In genomic region chr14:77133718-77134338, GRCh38 we compare ENCODE assay signal across 9 cellular contexts. TPM values are rescaled to one million over a fixed set of nuclear protein-coding genes. Genes with fewer than 3 reads are reported as not detected.
DNase-seq lines count a peak whose midpoint lies in the region; ATAC-seq and TF ChIP-seq lines count a peak whose summit lies in the region.
"Had no signal": no experiment of that assay in that cellular context is flagged by ENCODE, and none has a peak within 500 bp of the region (broad histone marks: within the 10 kb centered on the region; RNA-seq: fewer than 3 reads in every experiment).

No MANE protein-coding gene starts in this region.

- H3F3A ChIP-seq in smooth muscle cell (ENCODE audit: low read depth), result no peaks in the 10 kb centered on the region

- no peak for TF ChIP-seq CTCF in smooth muscle cell (IDR thresholded peaks at IDR 0.05; ENCODE audit: borderline replicate concordance, insufficient read depth, poor library complexity, severe bottlenecking)

- peaks cover 23% of the 10 kb centered on the region for H3K27me3 ChIP-seq in smooth muscle cell (ENCODE audit: low read depth)

- H3K4me2 ChIP-seq in smooth muscle cell, result no peak overlapping the region

- no peaks in the 10 kb centered on the region for H3K79me2 ChIP-seq in smooth muscle cell (ENCODE audit: low read depth)

- no peak overlapping the region for H3K4me3 ChIP-seq in smooth muscle cell

- H3K9ac ChIP-seq in smooth muscle cell (ENCODE audit: low read depth), result no peak overlapping the region

- H3K27ac ChIP-seq in smooth muscle cell (ENCODE audit: low read depth), result no peak overlapping the region

- 34% methylated on average over 22 of the region's 22 CpGs for WGBS in smooth muscle cell (ENCODE audit: low lambda C conversion rate)

- no peaks in the 10 kb centered on the region for H4K20me1 ChIP-seq in smooth muscle cell (ENCODE audit: low read depth)

- no peaks in the 10 kb centered on the region for H3K9me3 ChIP-seq in smooth muscle cell (replicated peaks; ENCODE audit: low read depth)

- H3K36me3 ChIP-seq in smooth muscle cell (ENCODE audit: low read depth), result no peaks in the 10 kb centered on the region

- H3K4me1 ChIP-seq in smooth muscle cell (ENCODE audit: low read depth), result no peaks in the 10 kb centered on the region

- DNase-seq in M059J (ENCODE audit: low read depth) (peak; percentile 26), glomerular visceral epithelial cell (ENCODE audit: extremely low spot score) (peak; percentile 56), smooth muscle cell (lab: John Stamatoyannopoulos, UW; ENCODE audit: unreplicated experiment) (peak; percentile 36), GOT3 (lab: John Stamatoyannopoulos, UW) (no peak), 8988T (no peak)
- DNase-seq in activated T-cell treated with anti-CD3 and anti-CD28 coated beads, Interleukin-2, amount 50 U/mL, for 1 hour, result peak; percentile 55

- no peak overlapping the region for H2AFZ ChIP-seq in smooth muscle cell (ENCODE audit: low read depth)

- ATAC-seq in GM19395 (IDR thresholded peaks at IDR 0.05; ENCODE audit: unreplicated experiment), result peak; percentile 57
- no peak for ATAC-seq in HG03025 (IDR thresholded peaks at IDR 0.05; ENCODE audit: low FRiP score, unreplicated experiment)
- ATAC-seq: Panc1 had no signal

RNA-seq across cellular contexts. Expression of gene ZDHHC22, which starts 7.8 kb away (rescaled TPM):
- 0.02 TPM in 1 of 2 replicates, not detected in the other for total RNA-seq in M059J (2014; rRNA removed; shearing (Covaris generic))
- total RNA-seq in smooth muscle cell, result not detected in 2 replicates
- not detected in 2 replicates for polyA plus RNA-seq in smooth muscle cell

RNA-seq across cellular contexts. Expression of gene CIPC, which starts 35.8 kb away (rescaled TPM):
- total RNA-seq in M059J (2014; rRNA removed; shearing (Covaris generic)), result 14.2 and 19.2 TPM in 2 replicates
- total RNA-seq in smooth muscle cell, result 14.3 and 15.1 TPM in 2 replicates
- 3.6 and 5.6 TPM in 2 replicates for polyA plus RNA-seq in smooth muscle cell

RNA-seq across cellular contexts. Expression of gene TMEM63C, which starts 47.8 kb away (rescaled TPM):
- 0.20 and 0.39 TPM in 2 replicates for total RNA-seq in M059J (2014; rRNA removed; shearing (Covaris generic))
- 4.3 and 10.4 TPM in 2 replicates for total RNA-seq in smooth muscle cell
- 7.7 and 8.7 TPM in 2 replicates for polyA plus RNA-seq in smooth muscle cell

Comparison
In these comparisons a context has a peak if more than half of its experiments do, and no peak if none do; other contexts are left out.
1. DNase-seq: peak in M059J (single experiment), activated T-cell treated with anti-CD3 and anti-CD28 coated beads, Interleukin-2, amount 50 U/mL, for 1 hour (single experiment), glomerular visceral epithelial cell (single experiment) and smooth muscle cell (single experiment); none in GOT3 (single experiment) and 8988T (single experiment).